Comparison of ENCODE assay signal across 30 cellular contexts in genomic region chr2:207783514-207783913, GRCh38.
"Had no signal": no experiment of that assay in that cellular context is flagged by ENCODE, and none has a peak within 500 bp of the region (broad histone marks: within the 10 kb centered on the region; RNA-seq: fewer than 3 reads in every experiment).

No MANE protein-coding gene starts in this region.

- H3K4me3 ChIP-seq: body of pancreas, esophagus muscularis mucosa, gastroesophageal sphincter, heart right ventricle had no signal

- ATAC-seq: activated CD4-positive, CD25-positive, alpha-beta regulatory T cell treated with anti-CD3 and anti-CD28 coated beads, Interleukin-2, amount 50 U/mL, for 24 hours; activated CD8-positive, alpha-beta T cell treated with anti-CD3 and anti-CD28 coated beads for 36 hours; activated T-cell treated with anti-CD3 and anti-CD28 coated beads, Interleukin-2, amount 50 U/mL, for 4 hours; activated T-helper 17 cell treated with anti-CD3 and anti-CD28 coated beads, Interleukin-2, amount 50 U/mL, for 72 hours; effector memory CD8-positive, alpha-beta T cell; foreskin keratinocyte; gastroesophageal sphincter; heart right ventricle; T-helper 17 cell had no signal

- H3K27ac ChIP-seq: esophagus muscularis mucosa, foreskin keratinocyte, gastroesophageal sphincter, heart right ventricle, WERI-Rb-1 had no signal

- H3K36me3 ChIP-seq: esophagus muscularis mucosa, gastroesophageal sphincter, heart right ventricle, WERI-Rb-1 had no signal

- DNase-seq: activated B cell treated with CpG ODN at 0.5 μM for 24 hours; activated CD4-positive, alpha-beta T cell treated with anti-CD3 and anti-CD28 coated beads for 48 hours; activated CD4-positive, alpha-beta T cell treated with anti-CD3 and anti-CD28 coated beads, Interleukin-2, amount 50 U/mL, for 1 hour; activated CD4-positive, alpha-beta T cell treated with anti-CD3 and anti-CD28 coated beads, Interleukin-2, amount 50 U/mL, for 48 hours; activated CD8-positive, alpha-beta memory T cell treated with anti-CD3 and anti-CD28 coated beads for 24 hours; activated CD8-positive, alpha-beta T cell treated with anti-CD3 and anti-CD28 coated beads for 36 hours; activated effector memory CD4-positive, alpha-beta T cell treated with Interleukin-2 at 50 U/mL for 16 hours; activated gamma-delta T cell treated with Interleukin-2 at 50 U/mL for 16 hours; activated naive CD4-positive, alpha-beta T cell treated with anti-CD3 and anti-CD28 coated beads, Interleukin-2, amount 50 U/mL, for 16 hours; activated naive CD4-positive, alpha-beta T cell treated with Interleukin-2 at 50 U/mL for 16 hours; activated T-cell treated with anti-CD3 and anti-CD28 coated beads, Interleukin-2, amount 50 U/mL, for 4 hours; amniotic stem cell; anterior cingulate cortex; body of pancreas; caudate nucleus; cortex of kidney; dermis blood vessel endothelial cell; effector CD4-positive, alpha-beta T cell; effector memory CD8-positive, alpha-beta T cell; erythroblast; foreskin keratinocyte; heart right ventricle; T-helper 17 cell; T1000; WERI-Rb-1 had no signal

- FAIRE-seq: colon had no signal

- H3K27me3 ChIP-seq: body of pancreas, esophagus muscularis mucosa, foreskin keratinocyte, gastroesophageal sphincter, heart right ventricle had no signal

- H3K4me1 ChIP-seq: esophagus muscularis mucosa, gastroesophageal sphincter had no signal

- H3K9me3 ChIP-seq: body of pancreas, esophagus muscularis mucosa, gastroesophageal sphincter, heart right ventricle had no signal
